In the genomic region with DNA sequence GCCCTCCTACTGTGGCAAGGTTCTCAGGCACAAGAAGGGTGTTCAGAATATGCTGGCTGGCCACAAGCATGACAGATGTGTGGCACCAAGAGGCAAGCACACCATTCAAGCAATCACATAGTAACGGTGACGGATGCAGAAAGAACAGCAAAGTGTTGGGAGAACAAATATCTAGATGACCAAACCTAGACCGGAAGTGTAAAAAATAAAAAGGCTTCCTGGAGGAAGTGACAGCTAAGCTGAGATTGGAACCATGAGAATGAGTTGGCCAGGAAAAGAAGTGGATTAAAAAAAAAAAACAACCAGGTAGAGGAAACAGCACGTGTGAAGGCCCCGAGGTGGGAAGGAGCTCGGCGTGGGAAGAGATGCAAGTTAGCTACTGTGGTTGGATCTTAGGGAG, we compare ENCODE assay signal across 28 cellular contexts. TPM values are rescaled to one million over a fixed set of nuclear protein-coding genes. Genes with fewer than 3 reads are reported as not detected.
"Had no signal": no experiment of that assay in that cellular context is flagged by ENCODE, and none has a peak within 500 bp of the region (broad histone marks: within the 10 kb centered on the region; RNA-seq: fewer than 3 reads in every experiment).

No MANE protein-coding gene starts in this region.

- H3K4me2 ChIP-seq: KMS-11, PC-9 had no signal

- H3K9me3 ChIP-seq: adrenal gland, breast epithelium, MG63 had no signal

- DNase-seq: activated CD4-positive, alpha-beta memory T cell treated with anti-CD3 and anti-CD28 coated beads for 36 hours; activated CD4-positive, alpha-beta T cell treated with anti-CD3 and anti-CD28 coated beads for 1 hour; activated CD4-positive, alpha-beta T cell treated with anti-CD3 and anti-CD28 coated beads, Interleukin-2, amount 10 ng/mL, durations not matched to agents 24 days and 14 days; activated CD8-positive, alpha-beta memory T cell treated with anti-CD3 and anti-CD28 coated beads for 24 hours; activated gamma-delta T cell; activated naive CD4-positive, alpha-beta T cell treated with anti-CD3 and anti-CD28 coated beads for 36 hours; activated T-cell treated with anti-CD3 and anti-CD28 coated beads for 4 hours; activated T-cell treated with anti-CD3 and anti-CD28 coated beads, Interleukin-2, amount 50 U/mL, for 48 hours; adrenal gland; anterior cingulate cortex; caudate nucleus; MG63; MV-4-11; NCI-H1092 treated with DMSO at 0.1 percent for 48 hours; NCI-H1417 treated with DMSO at 0.1 percent for 48 hours; NCI-H1694; NCI-H2029; NCI-H2107; NCI-H345; NCI-H510A; NCI-H526 treated with DMSO at 0.1 percent for 48 hours; PC-9; SHP77 treated with DMSO at 0.1 percent for 48 hours; T-helper 9 cell had no signal

- H3K9ac ChIP-seq: KMS-11 had no signal

- H3K27me3 ChIP-seq: adrenal gland, breast epithelium had no signal

- H3K36me3 ChIP-seq: adrenal gland, breast epithelium, MG63 had no signal

- H2AFZ ChIP-seq: PC-9 had no signal

- H3K4me1 ChIP-seq: breast epithelium had no signal

- H3K4me3 ChIP-seq: adrenal gland, breast epithelium, MG63, PC-9 had no signal

- H3K27ac ChIP-seq: adrenal gland, breast epithelium, KMS-11, PC-9 had no signal

RNA-seq across cellular contexts. Expression of a gene that starts 22.0 kb away (rescaled TPM):
- total RNA-seq: activated CD4-positive, alpha-beta memory T cell treated with anti-CD3 and anti-CD28 coated beads for 36 hours; activated CD4-positive, alpha-beta T cell treated with anti-CD3 and anti-CD28 coated beads, Interleukin-2, amount 10 ng/mL, durations not matched to agents 24 days and 14 days; activated naive CD4-positive, alpha-beta T cell treated with anti-CD3 and anti-CD28 coated beads for 36 hours; activated T-helper 17 cell treated with anti-CD3 and anti-CD28 coated beads, Interleukin-2, amount 50 U/mL, for 72 hours; breast epithelium; PC-9; SK-MEL-5 had no signal
